Comparison of ENCODE assay signal across 8 cellular contexts in the genomic region with DNA sequence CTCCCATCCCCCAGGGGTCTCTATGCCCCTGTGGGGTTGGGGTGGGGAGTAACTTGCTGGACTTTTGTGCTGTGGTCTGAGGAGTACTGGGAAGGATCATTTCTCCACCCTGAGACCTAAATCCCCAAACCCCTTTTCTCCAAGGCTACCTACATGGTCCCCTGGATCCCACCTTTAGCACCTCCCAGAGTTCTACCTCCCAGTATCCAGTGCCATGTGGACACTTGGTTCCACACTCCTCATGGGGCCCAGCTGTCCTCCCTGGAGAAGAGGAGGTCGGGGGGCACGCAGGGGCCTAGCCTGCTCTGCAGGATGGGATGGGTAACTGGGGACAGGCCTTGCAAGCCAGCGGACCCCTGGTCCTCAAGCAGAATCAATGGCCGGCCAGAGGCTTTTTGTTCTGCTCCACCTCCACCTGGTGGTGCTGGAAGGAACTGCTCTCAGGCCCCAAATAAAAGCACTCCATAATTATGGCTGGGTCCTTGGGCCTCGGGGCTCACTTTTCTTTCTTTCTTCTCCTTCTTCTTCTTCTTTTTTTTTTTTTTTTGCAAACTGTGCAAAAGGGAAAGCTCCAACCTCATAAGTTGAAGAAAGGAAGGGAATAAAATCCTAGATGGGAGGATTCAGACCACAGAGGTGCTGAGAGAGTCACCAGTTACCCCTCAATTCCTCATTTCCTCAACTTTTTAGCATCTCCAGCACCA.
DNase-seq lines count a peak whose midpoint lies in the region; ATAC-seq, FAIRE-seq and TF ChIP-seq lines count a peak whose summit lies in the region.

No MANE protein-coding gene starts in this region.

- in situ Hi-C loops in HepG2 (cut with HindIII; ENCODE audit: extremely low pct_ligation_motif_present, low pct_unique_long_range_greater_than_20kb): no loop called here

- DNase-seq in AML-193 (lab: John Stamatoyannopoulos, UW) (peak; percentile 13 to 15), NB4 (ENCODE audit: low read depth) (peak; percentile 52), HepG2 (ENCODE audit: low spot score) (peak; percentile 28), NCI-H187 treated with DMSO at 0.1 percent for 48 hours (lab: John Stamatoyannopoulos, UW) (no peak)
- peak; percentile 34 to 54 for DNase-seq in activated CD4-positive, alpha-beta T cell treated with anti-CD3 and anti-CD28 coated beads for 4 hours
- peak; percentile 35 to 54 for DNase-seq in stimulated activated CD4-positive, alpha-beta T cell treated with anti-CD3 and anti-CD28 coated beads, Interleukin-4, amount 100 ng/mL, for 4 hours

- ATAC-seq in GM18909 (IDR thresholded peaks at IDR 0.05; ENCODE audit: poor library complexity, unreplicated experiment) (peak; percentile 66), HepG2 (peak; percentile 81)

- POLR2A ChIA-PET in HepG2 (lab: Yijun Ruan, JAX): no interaction called here

- BruUV-seq in HepG2 (replicated peaks; lab: Mats Ljungman, UMichigan): no TSS peak

- H4K20me1 ChIP-seq in HepG2 (ENCODE audit: insufficient read depth, low read length): no peaks in the 10 kb centered on the region

- peak; percentile 58; the same call in 1 of the 2 replicates for TF ChIP-seq RAD21 in HepG2 (CRISPR knock-in tag; IDR thresholded peaks at IDR 0.05)

- H2AFZ ChIP-seq in HepG2 (ENCODE audit: low read length): no peak overlapping the region

- H3K27me3 ChIP-seq in HepG2 (ENCODE audit: control insufficient read depth in 1 of 2, insufficient read depth in 2 of 2, low read length in 2 of 2): peaks cover 4 to 23% of the 10 kb centered on the region in 2 experiments; a peak in 3 of 5 replicates

- peak; percentile 49 for FAIRE-seq in HepG2 (lab: Jason Lieb, UNC)

- CTCF ChIA-PET in HepG2 (lab: Yijun Ruan, JAX; ENCODE audit: low intra/inter-chr PET ratio, low total read pairs): interaction anchor here (0.7 to 2.6 kb wide), 4 partner anchors 20 to 293 kb away, joined by 3 to 28 read pairs (median 4); no protein-coding TSS in a partner anchor

- H3K79me2 ChIP-seq in HepG2 (ENCODE audit: insufficient read depth, low read length): no peaks in the 10 kb centered on the region

- no peak overlapping the region for H3K4me2 ChIP-seq in HepG2 (ENCODE audit: low read depth, low read length)

- TF ChIP-seq CTCF in NB4 (IDR thresholded peaks at IDR 0.05; ENCODE audit: low read depth, low read length) (peak; percentile 81), HepG2 (CRISPR knock-in tag; IDR thresholded peaks at IDR 0.05) (peak; percentile 79)

- intact Hi-C loops in HepG2 (cut with micrococcal nuclease; ENCODE audit: unreplicated experiment): loop anchor here (1.0 to 10.0 kb wide), 2 partner anchors 77 to 101 kb away; no protein-coding TSS in a partner anchor

- H3K9ac ChIP-seq in HepG2 (ENCODE audit: insufficient read depth, low read depth, low read length): no peak overlapping the region

- H3K27ac ChIP-seq in cingulate gyrus (ENCODE audit: low read depth, low read length): peak overlapping the region; percentile 57
- H3K27ac ChIP-seq in HepG2 (ENCODE audit: extremely low read length, insufficient read depth, low read length): no peak overlapping the region

- no peaks in the 10 kb centered on the region for H3K36me3 ChIP-seq in HepG2 (replicated peaks in 1 of 2; ENCODE audit: control insufficient read depth in 1 of 2, insufficient read depth in 2 of 2, low read length in 2 of 2)

- H3K4me3 ChIP-seq in NB4 (ENCODE audit: low read depth, low read length): no peak overlapping the region
- no peak overlapping the region for H3K4me3 ChIP-seq in HepG2 (replicated peaks in 1 of 3; ENCODE audit: insufficient read depth in 1 of 3, low read depth in 2 of 3, low read length in 3 of 3)

- TF ChIP-seq EP300 in HepG2 (IDR thresholded peaks at IDR 0.05; ENCODE audit: low read depth in 2 of 2, low read length in 2 of 2) (no peak), HepG2 (CRISPR knock-in tag; IDR thresholded peaks at IDR 0.05; ENCODE audit: borderline replicate concordance) (no peak)

- no peaks in the 10 kb centered on the region for H3K9me3 ChIP-seq in HepG2 (ENCODE audit: low read length)

- no peaks in the 10 kb centered on the region for H3K4me1 ChIP-seq in HepG2 (ENCODE audit: insufficient read depth, low read length)

- no peak for TF ChIP-seq POLR2A in NB4 (IDR thresholded peaks at IDR 0.05; ENCODE audit: extremely low read depth, insufficient read length)
- no peak for TF ChIP-seq POLR2A in HepG2 (IDR thresholded peaks at IDR 0.05; ENCODE audit: insufficient read depth in 1 of 2, low read depth in 2 of 2, low read length in 2 of 2)

- WGBS in HepG2 (ENCODE audit: low lambda C conversion rate): 0% methylated on average over 3 of the region's 5 CpGs

TF ChIP-seq in HepG2, 621 proteins besides CTCF, POLR2A, EP300 and RAD21 (continues in another document):
- TF ChIP-seq ZNF143 (CRISPR knock-in tag; IDR thresholded peaks at IDR 0.05) (no peak), ZNF674 (CRISPR knock-in tag; IDR thresholded peaks at IDR 0.05; ENCODE audit: low read depth) (no peak), ZNF781 (CRISPR knock-in tag; IDR thresholded peaks at IDR 0.05; ENCODE audit: borderline replicate concordance, not compliant biosample characterization) (no peak), ZFAT (CRISPR knock-in tag; conservative IDR thresholded peaks at IDR 0.05) (no peak), XRCC5 (optimal IDR thresholded peaks at IDR 0.05; ENCODE audit: low read length) (peak; percentile 18), ZFP90 (CRISPR knock-in tag; IDR thresholded peaks at IDR 0.05; ENCODE audit: borderline replicate concordance) (no peak), ZNF501 (CRISPR knock-in tag; IDR thresholded peaks at IDR 0.05) (no peak), ZBTB25 (CRISPR knock-in tag; IDR thresholded peaks at IDR 0.05) (no peak), ZKSCAN5 (CRISPR knock-in tag; IDR thresholded peaks at IDR 0.05) (no peak), ZNF703 (CRISPR knock-in tag; IDR thresholded peaks at IDR 0.05; ENCODE audit: borderline replicate concordance) (no peak), ZNF513 (CRISPR knock-in tag; conservative IDR thresholded peaks at IDR 0.05) (no peak), STAG1 (CRISPR knock-in tag; IDR thresholded peaks at IDR 0.05) (peak; percentile 63), YY1 (IDR thresholded peaks at IDR 0.05; ENCODE audit: insufficient read depth, insufficient replicate concordance, low read depth, low read length) (peak; percentile 51), PHF20 (CRISPR knock-in tag; IDR thresholded peaks at IDR 0.05) (no peak), SMC3 (IDR thresholded peaks at IDR 0.05; ENCODE audit: low read length) (peak; percentile 73), HNRNPH1 (optimal IDR thresholded peaks at IDR 0.05; ENCODE audit: low read depth, low read length) (no peak), FOXA3 (CRISPR knock-in tag; IDR thresholded peaks at IDR 0.05) (no peak), NAIF1 (CRISPR knock-in tag; IDR thresholded peaks at IDR 0.05; ENCODE audit: borderline replicate concordance) (no peak), CENPT (CRISPR knock-in tag; IDR thresholded peaks at IDR 0.05; ENCODE audit: low read depth) (no peak), ZBTB38 (CRISPR knock-in tag; IDR thresholded peaks at IDR 0.05) (no peak), ZFP36L1 (CRISPR knock-in tag; IDR thresholded peaks at IDR 0.05) (no peak), TBX2 (CRISPR knock-in tag; IDR thresholded peaks at IDR 0.05; ENCODE audit: borderline replicate concordance) (no peak)
- TF ChIP-seq, protein P1, sequence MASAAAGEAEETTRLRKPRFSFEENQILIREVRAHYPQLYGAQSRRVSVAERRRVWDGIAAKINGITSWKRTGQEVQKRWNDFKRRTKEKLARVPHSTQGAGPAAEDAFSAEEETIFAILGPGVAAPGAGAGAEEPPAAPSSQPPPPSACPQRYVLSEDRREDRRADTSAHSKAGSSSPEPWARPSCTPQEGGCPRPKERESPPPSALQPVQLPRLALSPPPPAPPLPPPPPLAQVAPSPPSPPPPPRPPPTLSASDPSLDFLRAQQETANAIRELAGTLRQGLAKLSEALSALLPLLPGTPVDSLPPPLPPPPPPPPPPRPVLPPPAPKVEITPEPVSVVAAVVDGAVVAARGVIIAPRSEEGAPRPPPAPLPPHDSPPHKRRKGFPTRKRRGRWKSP (CRISPR knock-in tag; IDR thresholded peaks at IDR 0.05): no peak
- TF ChIP-seq, protein P2, sequence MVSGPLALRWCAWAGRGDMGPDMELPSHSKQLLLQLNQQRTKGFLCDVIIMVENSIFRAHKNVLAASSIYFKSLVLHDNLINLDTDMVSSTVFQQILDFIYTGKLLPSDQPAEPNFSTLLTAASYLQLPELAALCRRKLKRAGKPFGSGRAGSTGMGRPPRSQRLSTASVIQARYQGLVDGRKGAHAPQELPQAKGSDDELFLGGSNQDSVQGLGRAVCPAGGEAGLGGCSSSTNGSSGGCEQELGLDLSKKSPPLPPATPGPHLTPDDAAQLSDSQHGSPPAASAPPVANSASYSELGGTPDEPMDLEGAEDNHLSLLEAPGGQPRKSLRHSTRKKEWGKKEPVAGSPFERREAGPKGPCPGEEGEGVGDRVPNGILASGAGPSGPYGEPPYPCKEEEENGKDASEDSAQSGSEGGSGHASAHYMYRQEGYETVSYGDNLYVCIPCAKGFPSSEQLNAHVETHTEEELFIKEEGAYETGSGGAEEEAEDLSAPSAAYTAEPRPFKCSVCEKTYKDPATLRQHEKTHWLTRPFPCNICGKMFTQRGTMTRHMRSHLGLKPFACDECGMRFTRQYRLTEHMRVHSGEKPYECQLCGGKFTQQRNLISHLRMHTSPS (CRISPR knock-in tag; IDR thresholded peaks at IDR 0.05; ENCODE audit: low read depth): no peak
